Comparison of ENCODE assay signal across 10 cellular contexts in the genomic region with DNA sequence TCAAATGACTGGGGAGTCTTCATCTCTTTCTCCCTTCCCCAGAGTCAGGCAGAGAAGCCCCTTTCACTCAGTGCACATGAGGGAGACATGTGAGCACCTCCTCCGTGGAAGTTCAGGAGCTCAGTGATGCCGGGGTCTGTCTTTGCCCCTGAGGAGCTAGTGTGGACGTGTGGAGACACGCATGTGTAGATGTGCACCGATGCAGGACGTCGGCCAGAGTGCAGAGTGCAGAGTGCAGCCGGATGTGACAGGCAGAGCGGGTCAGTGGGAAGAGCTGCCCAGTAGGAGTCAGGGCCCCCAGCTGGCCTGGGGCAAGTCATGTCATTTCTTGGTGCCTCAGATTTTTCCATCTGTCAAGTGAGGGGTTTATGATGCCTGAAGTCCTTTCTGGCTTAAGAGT. TPM values are rescaled to one million over a fixed set of nuclear protein-coding genes. Genes with fewer than 3 reads are reported as not detected.
DNase-seq lines count a peak whose midpoint lies in the region; ATAC-seq and TF ChIP-seq lines count a peak whose summit lies in the region.
"Had no signal": no experiment of that assay in that cellular context is flagged by ENCODE, and none has a peak within 500 bp of the region (broad histone marks: within the 10 kb centered on the region; RNA-seq: fewer than 3 reads in every experiment).

No MANE protein-coding gene starts in this region.

- TF ChIP-seq CTCF in spleen (IDR thresholded peaks at IDR 0.05 in 8 of 11, conservative IDR thresholded peaks at IDR 0.05 in 3 of 11) (no peak), foreskin fibroblast (IDR thresholded peaks at IDR 0.05; ENCODE audit: low read depth, low read length) (no peak)

- H3K27ac Mint-ChIP-seq in central memory CD8-positive, alpha-beta T cell (ENCODE audit: low read depth), result no peak overlapping the region
- H3K27ac Mint-ChIP-seq in immature natural killer cell, result no peak overlapping the region
- H3K27ac Mint-ChIP-seq: CD4-positive, CD25-positive, alpha-beta regulatory T cell had no signal

- peak overlapping the region; percentile 3 for H3K4me3 Mint-ChIP-seq in central memory CD8-positive, alpha-beta T cell
- peak overlapping the region in 1 of 5 donors; percentile 29 for H3K4me3 Mint-ChIP-seq in immature natural killer cell
- H3K4me3 Mint-ChIP-seq: CD4-positive, CD25-positive, alpha-beta regulatory T cell had no signal

- H3K9me3 ChIP-seq in spleen, result peaks cover 0 to 35% (median 17%) of the 10 kb centered on the region in 8 donors

- ATAC-seq in central memory CD8-positive, alpha-beta T cell (replicated peaks; ENCODE audit: extremely low read depth, poor library complexity, severe bottlenecking), result no peak

- peak overlapping the region in 1 of 8 donors; percentile 33 for H3K4me3 ChIP-seq in spleen
- H3K4me3 ChIP-seq in foreskin fibroblast (ENCODE audit: low read depth in 1 of 2, low read length in 2 of 2), result no peak overlapping the region

- peaks cover 7% of the 10 kb centered on the region for H3K4me1 Mint-ChIP-seq in central memory CD8-positive, alpha-beta T cell
- no peaks in the 10 kb centered on the region for H3K4me1 Mint-ChIP-seq in immature natural killer cell

- TF ChIP-seq POLR2A in spleen (IDR thresholded peaks at IDR 0.05), result no peak

- H3K27me3 ChIP-seq in layer of hippocampus (ENCODE audit: control insufficient read depth, insufficient read depth, low read length) (peaks cover 2% of the 10 kb centered on the region), spleen (replicated peaks in 1 of 7) (no peaks in the 10 kb centered on the region)

- intact Hi-C loops in spleen (cut with DNase I; ENCODE audit: low total_unique reads), result no loop called here

- WGBS in spleen, 5 donors, result 29 to 54% (median 50%) methylated on average over 4 to 9 of the region's 9 CpGs

- peaks cover 47% of the 10 kb centered on the region for H3K27me3 Mint-ChIP-seq in central memory CD8-positive, alpha-beta T cell
- peaks cover 2 to 17% (median 7%) of the 10 kb centered on the region in 3 donors for H3K27me3 Mint-ChIP-seq in immature natural killer cell (ENCODE audit: low read depth in 3 of 3)
- H3K27me3 Mint-ChIP-seq: CD4-positive, CD25-positive, alpha-beta regulatory T cell had no signal

- peak; percentile 75 for DNase-seq in DMS79 treated with DMSO at 0.1 percent for 48 hours (lab: John Stamatoyannopoulos, UW)
- DNase-seq in central memory CD8-positive, alpha-beta T cell (ENCODE audit: low spot score in 2 of 2), result no peak
- no peak for DNase-seq in spleen
- DNase-seq in foreskin fibroblast, result no peak
- no peak for DNase-seq in SKM-1 treated with dmso at 0.1 percent for 144 hours (lab: John Stamatoyannopoulos, UW; ENCODE audit: unreplicated experiment)
- no peak for DNase-seq in immature natural killer cell
- no peak for DNase-seq in GF-D8 (lab: John Stamatoyannopoulos, UW)
- DNase-seq: CD4-positive, CD25-positive, alpha-beta regulatory T cell; stimulated activated CD4-positive, alpha-beta T cell treated with anti-CD3 and anti-CD28 coated beads, Interleukin-4, amount 100 ng/mL, for 4 hours had no signal

- peak overlapping the region; percentile 64 for H3K27ac ChIP-seq in layer of hippocampus (ENCODE audit: low read depth, low read length)
- peak overlapping the region; percentile 16 to 78 (median 56) for H3K27ac ChIP-seq in spleen

- H3K36me3 Mint-ChIP-seq in central memory CD8-positive, alpha-beta T cell (ENCODE audit: insufficient read depth), result no peaks in the 10 kb centered on the region
- H3K36me3 Mint-ChIP-seq in immature natural killer cell, result peaks cover 0 to 7% (median 0%) of the 10 kb centered on the region in 3 donors

- peaks cover 3 to 47% (median 27%) of the 10 kb centered on the region in 6 donors for H3K4me1 ChIP-seq in spleen

- no peaks in the 10 kb centered on the region for H3K36me3 ChIP-seq in spleen

- peaks cover 23% of the 10 kb centered on the region for H3K9me3 Mint-ChIP-seq in central memory CD8-positive, alpha-beta T cell
- H3K9me3 Mint-ChIP-seq in immature natural killer cell, result peaks cover 0 to 9% (median 5%) of the 10 kb centered on the region in 6 donors

RNA-seq across cellular contexts. Expression of a gene that starts 20.7 kb away (rescaled TPM):
- 10 to 100 TPM; 22.7 to 51.1 (median 37.0) TPM for total RNA-seq in spleen
- 10 to 100 TPM in 1 of 3 donors, 1 to 10 TPM in 2; 3.6 to 13.5 (median 4.7) TPM for polyA plus RNA-seq in spleen
- under 1 TPM in 1 of 3 donors, not detected in 2; 0.44 TPM for polyA plus RNA-seq in immature natural killer cell
